34 cellular contexts compared by ENCODE assay signal in genomic region chrX:7480721-7481120, GRCh38.
"Had no signal": no experiment of that assay in that cellular context is flagged by ENCODE, and none has a peak within 500 bp of the region (broad histone marks: within the 10 kb centered on the region; RNA-seq: fewer than 3 reads in every experiment).

No MANE protein-coding gene starts in this region.

- H3K4me3 ChIP-seq: MG63 had no signal

- DNase-seq: Karpas-422, Kasumi-1, KG1, MG63, MM.1S, MV-4-11, NCI-H1048, NCI-H1092, NCI-H1092 treated with DMSO at 0.1 percent for 48 hours, NCI-H1105, NCI-H1105 treated with DMSO at 0.1 percent for 48 hours, NCI-H1417, NCI-H1417 treated with DMSO at 0.1 percent for 48 hours, NCI-H1436, NCI-H1436 treated with DMSO at 0.1 percent for 48 hours, NCI-H146, NCI-H1694, NCI-H1694 treated with DMSO at 0.1 percent for 48 hours, NCI-H187, NCI-H187 treated with DMSO at 0.1 percent for 48 hours, NCI-H1930, NCI-H2029, NCI-H2029 treated with DMSO at 0.1 percent for 48 hours, NCI-H2081, NCI-H2081 treated with DMSO at 0.1 percent for 48 hours, NCI-H2107, NCI-H2171, NCI-H2171 treated with DMSO at 0.1 percent for 48 hours, NCI-H2227 treated with DMSO at 0.1 percent for 48 hours, NCI-H226, NCI-H345, NCI-H446, NCI-H446 treated with DMSO at 0.1 percent for 48 hours had no signal

- H3K9ac ChIP-seq: KMS-11 had no signal

- H3K36me3 ChIP-seq: MG63 had no signal

- H3K27me3 ChIP-seq: MG63 had no signal

- H3K4me2 ChIP-seq: KMS-11 had no signal

- H3K27ac ChIP-seq: KMS-11 had no signal

- H3K9me3 ChIP-seq: MG63 had no signal
